In the genomic region with DNA sequence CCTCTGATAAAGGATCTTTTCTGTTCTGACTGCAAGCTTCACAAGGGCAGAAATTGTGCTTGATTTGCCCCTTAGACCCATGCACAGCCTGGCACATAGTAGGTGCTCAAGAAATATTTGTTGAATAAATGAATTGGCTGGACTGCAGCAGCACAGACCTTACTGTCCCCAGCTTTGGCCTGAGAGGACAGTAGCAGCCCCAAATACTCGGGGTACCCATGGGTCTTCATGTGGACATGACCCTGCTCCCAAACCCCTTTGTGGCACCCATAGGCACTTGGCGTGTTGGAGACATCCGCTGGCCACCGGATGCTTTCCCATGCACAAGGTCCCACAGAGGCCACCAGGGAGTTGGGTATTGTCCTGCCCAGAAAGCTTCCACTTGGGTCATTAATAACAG, we compare ENCODE assay signal across 3 cellular contexts.
"Had no signal": no experiment of that assay in that cellular context is flagged by ENCODE, and none has a peak within 500 bp of the region (broad histone marks: within the 10 kb centered on the region; RNA-seq: fewer than 3 reads in every experiment).

No MANE protein-coding gene starts in this region.

- DNase-seq: IMR-90 had no signal

- H3K4me3 ChIP-seq: K562 had no signal

- ATAC-seq: K562 had no signal

- H3K27ac ChIP-seq: HL-60 had no signal
